Comparison of ENCODE assay signal across 8 cellular contexts in genomic region chr17:78709119-78709681, GRCh38.
DNase-seq lines count a peak whose midpoint lies in the region; ATAC-seq and TF ChIP-seq lines count a peak whose summit lies in the region.

No MANE protein-coding gene starts in this region.

- no peaks in the 10 kb centered on the region for H3K27me3 Mint-ChIP-seq in activated naive CD8-positive, alpha-beta T cell
- no peaks in the 10 kb centered on the region for H3K27me3 Mint-ChIP-seq in endothelial cell (ENCODE audit: unreplicated experiment)

- no peaks in the 10 kb centered on the region for H3K9me3 Mint-ChIP-seq in activated naive CD8-positive, alpha-beta T cell (ENCODE audit: low read depth)
- H3K9me3 Mint-ChIP-seq in endothelial cell (ENCODE audit: unreplicated experiment), result no peaks in the 10 kb centered on the region

- H3K27ac Mint-ChIP-seq in activated naive CD8-positive, alpha-beta T cell, result peak overlapping the region; percentile 88
- H3K27ac Mint-ChIP-seq in endothelial cell (ENCODE audit: unreplicated experiment), result no peak overlapping the region

- peak overlapping the region; percentile 78 for H3K4me3 Mint-ChIP-seq in activated naive CD8-positive, alpha-beta T cell
- no peak overlapping the region for H3K4me3 Mint-ChIP-seq in endothelial cell (ENCODE audit: unreplicated experiment)

- peaks cover 75% of the 10 kb centered on the region for H3K4me1 Mint-ChIP-seq in activated naive CD8-positive, alpha-beta T cell (ENCODE audit: low read depth)
- peaks cover 22% of the 10 kb centered on the region for H3K4me1 Mint-ChIP-seq in endothelial cell (ENCODE audit: unreplicated experiment)

- peak; percentile 22 for DNase-seq in stimulated activated CD4-positive, alpha-beta T cell treated with anti-CD3 and anti-CD28 coated beads, Interleukin-4, amount 100 ng/mL, for 1 hour
- no peak for DNase-seq in stimulated activated CD4-positive, alpha-beta T cell treated with anti-CD3 and anti-CD28 coated beads, Interleukin-1b, Interleukin-23, amount 100 ng/mL, for 48 hours
- no peak for DNase-seq in NOMO-1 treated with DMSO at 0.1 percent for 48 hours (lab: John Stamatoyannopoulos, UW; ENCODE audit: unreplicated experiment)
- DNase-seq in endothelial cell (ENCODE audit: low spot score), result no peak
- DNase-seq in activated gamma-delta T cell (lab: John Stamatoyannopoulos, UW), result no peak

- ATAC-seq in HG03060 (IDR thresholded peaks at IDR 0.05; ENCODE audit: low read depth, unreplicated experiment) (peak; percentile 40), GM19397 (IDR thresholded peaks at IDR 0.05; ENCODE audit: unreplicated experiment) (no peak)

- no peak for TF ChIP-seq CTCF in endothelial cell (IDR thresholded peaks at IDR 0.05; ENCODE audit: unreplicated experiment)

- H3K36me3 Mint-ChIP-seq in activated naive CD8-positive, alpha-beta T cell, result no peaks in the 10 kb centered on the region
- H3K36me3 Mint-ChIP-seq in endothelial cell (ENCODE audit: low read depth, unreplicated experiment), result no peaks in the 10 kb centered on the region
